Comparison of ENCODE assay signal across 29 cellular contexts in genomic region chr14:68625366-68626090, GRCh38.
DNase-seq lines count a peak whose midpoint lies in the region; TF ChIP-seq lines count a peak whose summit lies in the region.
"Had no signal": no experiment of that assay in that cellular context is flagged by ENCODE, and none has a peak within 500 bp of the region (broad histone marks: within the 10 kb centered on the region; RNA-seq: fewer than 3 reads in every experiment).

No MANE protein-coding gene starts in this region.

- H3K4me2 ChIP-seq in neuronal stem cell (ENCODE audit: insufficient read depth, low read length, poor library complexity, severe bottlenecking): no peak overlapping the region

- DNase-seq in ascending aorta (ENCODE audit: low spot score in 2 of 2): no peak
- peak; percentile 54 for DNase-seq in coronary artery (ENCODE audit: low spot score)
- DNase-seq in neuronal stem cell (ENCODE audit: low spot score): no peak
- peak in 1 of 2 donors; percentile 50 for DNase-seq in tibial artery
- no peak for DNase-seq in D341Med (ENCODE audit: low spot score)
- DNase-seq in NCI-H1417 treated with DMSO at 0.1 percent for 48 hours (lab: John Stamatoyannopoulos, UW): no peak
- DNase-seq in stimulated activated naive CD4-positive, alpha-beta T cell (lab: John Stamatoyannopoulos, UW): no peak
- DNase-seq: activated CD4-positive, alpha-beta T cell treated with anti-CD3 and anti-CD28 coated beads, Interleukin-2, amount 10 ng/mL, durations not matched to agents 24 days and 14 days; activated naive CD4-positive, alpha-beta T cell treated with anti-CD3 and anti-CD28 coated beads for 36 hours; activated T-cell treated with anti-CD3 and anti-CD28 coated beads, Interleukin-2, amount 50 U/mL, for 48 hours; C1 segment of cervical spinal cord; Caco-2; dermis blood vessel endothelial cell; DMS79; GDM1; lower lobe of right lung; NCI-H1105; NCI-H2029; NCI-H526; NK-92 treated with Interleukin-12 subunit alpha and Interleukin-12 subunit beta, amount 100 ng/mL, for 24 hours; pancreas; PC-3; right lobe of liver; SHP77; stimulated activated CD4-positive, alpha-beta T cell treated with anti-CD3 and anti-CD28 coated beads, Interleukin-4, amount 100 ng/mL, for 4 hours; stimulated activated naive CD4-positive, alpha-beta T cell treated with Interleukin-2 at 50 U/mL for 16 hours had no signal

- no peak overlapping the region for H4K8ac ChIP-seq in neuronal stem cell (ENCODE audit: low read depth, low read length)

- H4K91ac ChIP-seq in neuronal stem cell (ENCODE audit: low read depth, low read length, poor library complexity): no peak overlapping the region

- no peaks in the 10 kb centered on the region for H3K79me1 ChIP-seq in neuronal stem cell (ENCODE audit: low read depth, low read length)

- no peak overlapping the region for H3K14ac ChIP-seq in neuronal stem cell (ENCODE audit: low read length)

- no peak for TF ChIP-seq CTCF in ascending aorta (IDR thresholded peaks at IDR 0.05)
- TF ChIP-seq CTCF in coronary artery (IDR thresholded peaks at IDR 0.05): no peak
- TF ChIP-seq CTCF in tibial artery (IDR thresholded peaks at IDR 0.05): no peak

- no peak overlapping the region for H3K18ac ChIP-seq in neuronal stem cell (ENCODE audit: low read length)

- H2AFZ ChIP-seq in neuronal stem cell (ENCODE audit: low read length): no peak overlapping the region

- no peak overlapping the region for H2BK120ac ChIP-seq in neuronal stem cell (ENCODE audit: low read depth, low read length)

- H2AK5ac ChIP-seq in neuronal stem cell (ENCODE audit: low read depth, low read length): no peak overlapping the region

- peaks cover 0 to 16% of the 10 kb centered on the region in 2 donors for H3K4me1 ChIP-seq in ascending aorta
- H3K4me1 ChIP-seq in neuronal stem cell (ENCODE audit: control insufficient read depth in 2 of 2, insufficient read depth in 1 of 2, low read depth in 1 of 2, low read length in 2 of 2): peaks cover 3 to 14% of the 10 kb centered on the region in 2 donors
- H3K4me1 ChIP-seq in tibial artery: peaks cover 0 to 42% (median 29%) of the 10 kb centered on the region in 4 donors
- H3K4me1 ChIP-seq: HAP-1 had no signal

- H3K36me3 ChIP-seq in ascending aorta (no peaks in the 10 kb centered on the region), neuronal stem cell (replicated peaks in 1 of 2; ENCODE audit: control insufficient read depth in 2 of 2, insufficient read depth in 2 of 2, low read length in 2 of 2) (no peaks in the 10 kb centered on the region), tibial artery (no peaks in the 10 kb centered on the region)
- H3K36me3 ChIP-seq: cardiac muscle cell, HAP-1, lower lobe of right lung, pancreas, right lobe of liver had no signal

- H2BK15ac ChIP-seq in neuronal stem cell (ENCODE audit: low read length): peak overlapping the region; percentile 19

- no peak overlapping the region for H3K23ac ChIP-seq in neuronal stem cell (ENCODE audit: low read depth, low read length, poor library complexity)

- H3K9ac ChIP-seq in neuronal stem cell (ENCODE audit: low read depth, low read length, poor library complexity): no peak overlapping the region

- H3K4me3 ChIP-seq in ascending aorta (no peak overlapping the region), coronary artery (no peak overlapping the region), neuronal stem cell (ENCODE audit: low read length in 2 of 2) (no peak overlapping the region), tibial artery (no peak overlapping the region)
- H3K4me3 ChIP-seq: cardiac muscle cell, HAP-1, K562, lower lobe of right lung, pancreas, right lobe of liver had no signal

- no peak overlapping the region for H3K4ac ChIP-seq in neuronal stem cell (ENCODE audit: low read length)

- H3K27me3 ChIP-seq in ascending aorta (no peaks in the 10 kb centered on the region), neuronal stem cell (ENCODE audit: control insufficient read depth in 3 of 3, insufficient read depth in 3 of 3, low read depth in 1 of 3, low read length in 3 of 3) (no peaks in the 10 kb centered on the region), tibial artery (no peaks in the 10 kb centered on the region)
- H3K27me3 ChIP-seq: cardiac muscle cell, pancreas, right lobe of liver had no signal

- intact Hi-C loops in ascending aorta (cut with DNase I): loop anchor here (5.0 kb wide), 1 partner anchor 78 kb away; no protein-coding TSS in a partner anchor
- intact Hi-C loops in tibial artery (cut with DNase I; ENCODE audit: low total_unique reads): loop anchor here (10.0 kb wide), 1 partner anchor 159 kb away; no protein-coding TSS in a partner anchor

- peak overlapping the region; percentile 75 to 81 for H3K27ac ChIP-seq in ascending aorta
- peak overlapping the region; percentile 69 to 86 for H3K27ac ChIP-seq in coronary artery
- no peak overlapping the region for H3K27ac ChIP-seq in neuronal stem cell (replicated peaks; ENCODE audit: low read length)
- H3K27ac ChIP-seq in tibial artery: peak overlapping the region; percentile 84 to 88
- H3K27ac ChIP-seq: cardiac muscle cell had no signal

- no peaks in the 10 kb centered on the region for H3K9me3 ChIP-seq in ascending aorta
- H3K9me3 ChIP-seq in neuronal stem cell (replicated peaks in 1 of 2; ENCODE audit: control insufficient read depth in 2 of 2, insufficient read depth in 1 of 2, low read depth in 1 of 2, low read length in 2 of 2): peaks cover 0 to 5% of the 10 kb centered on the region in 2 donors
- H3K9me3 ChIP-seq in tibial artery: no peaks in the 10 kb centered on the region
- H3K9me3 ChIP-seq: Caco-2, HAP-1, lower lobe of right lung, pancreas, right lobe of liver had no signal

- H2BK5ac ChIP-seq in neuronal stem cell (ENCODE audit: low read length): no peak overlapping the region

- no peak overlapping the region for H2BK12ac ChIP-seq in neuronal stem cell (ENCODE audit: low read length)

- no CpG with 5 or more reads among the region's 7 CpGs for WGBS in neuronal stem cell (ENCODE audit: extremely low coverage in 2 of 2, insufficient read length in 2 of 2, insufficient replicate concordance in 1 of 2), 2 donors
